In genomic region chr10:63464402-63465292, GRCh38 we compare ENCODE assay signal across 8 cellular contexts. TPM values are rescaled to one million over a fixed set of nuclear protein-coding genes. Genes with fewer than 3 reads are reported as not detected.
A peak's percentile ranks its signal among the peaks of the same experiment; 100 is the strongest.
DNase-seq lines count a peak whose midpoint lies in the region; ATAC-seq and TF ChIP-seq lines count a peak whose summit lies in the region.

No MANE protein-coding gene starts in this region.

- WGBS in lung, 2 donors: 9 to 11% methylated on average over 34 to 35 of the region's 35 CpGs

- POLR2A ChIA-PET in AG04450 (lab: Yijun Ruan, JAX) (interaction anchor here (1.0 to 1.2 kb wide), 3 partner anchors 57 to 195 kb away, joined by 3 to 4 read pairs (median 4); no protein-coding TSS in a partner anchor), Panc1 (lab: Charles Lee) (interaction anchor here (0.6 to 0.7 kb wide), 4 partner anchors 11 to 255 kb away, joined by 3 to 10 read pairs (median 4); no protein-coding TSS in a partner anchor)

- intact Hi-C loops in Panc1 (cut with micrococcal nuclease; ENCODE audit: unreplicated experiment): loop anchor here (5.0 to 10.0 kb wide), 4 partner anchors 58 to 250 kb away; partner anchors contain the start of gene REEP3
- intact Hi-C loops in colonic mucosa (cut with DNase I): loop anchor here (5.0 kb wide), 1 partner anchor 58 kb away; the partner anchor contains the start of gene REEP3
- intact Hi-C loops in upper lobe of right lung (cut with DNase I): no loop called here

- H3K27ac ChIP-seq in AG04450 (ENCODE audit: low read depth, low read length): no peak overlapping the region
- H3K27ac ChIP-seq in Panc1 (ENCODE audit: low read length): peak overlapping the region; percentile 94
- peak overlapping the region; percentile 76 for H3K27ac ChIP-seq in colonic mucosa
- H3K27ac ChIP-seq in lung (ENCODE audit: low read depth in 1 of 2, low read length in 1 of 2): peak overlapping the region; percentile 95 to 99
- H3K27ac ChIP-seq in upper lobe of right lung: peak overlapping the region; percentile 87

- no peak for DNase-seq in AG04450 (ENCODE audit: low read depth, low spot score)
- DNase-seq in Panc1 (ENCODE audit: low read depth, low spot score): no peak
- DNase-seq in colonic mucosa: no peak
- DNase-seq in lung (ENCODE audit: low spot score): no peak
- no peak for DNase-seq in upper lobe of right lung
- DNase-seq in DMS153 treated with DMSO at 0.1 percent for 48 hours (lab: John Stamatoyannopoulos, UW; ENCODE audit: unreplicated experiment): no peak

- no peak for TF ChIP-seq CTCF in AG04450 (IDR thresholded peaks at IDR 0.05; ENCODE audit: low read depth, low read length)
- no peak for TF ChIP-seq CTCF in Panc1 (IDR thresholded peaks at IDR 0.05)
- TF ChIP-seq CTCF in colonic mucosa (IDR thresholded peaks at IDR 0.05): no peak
- TF ChIP-seq CTCF in lung (IDR thresholded peaks at IDR 0.05; ENCODE audit: control extremely low read depth, extremely low read depth): no peak
- no peak for TF ChIP-seq CTCF in upper lobe of right lung (IDR thresholded peaks at IDR 0.05)

- H3K4me3 ChIP-seq in AG04450 (ENCODE audit: low read depth, low read length) (peak overlapping the region; percentile 83), Panc1 (ENCODE audit: low read depth in 2 of 2, low read length in 2 of 2) (peak overlapping the region; percentile 78 to 81), colonic mucosa (peak overlapping the region; percentile 71), lung (peak overlapping the region; percentile 98), upper lobe of right lung (peak overlapping the region; percentile 82)

- peak overlapping the region; percentile 78 to 93 for H3K9ac ChIP-seq in colonic mucosa (ENCODE audit: low read depth in 2 of 2, low read length in 2 of 2)

- BruUV-seq in Panc1 (replicated peaks; lab: Mats Ljungman, UMichigan): TSS peak; percentile 57

- CTCF ChIA-PET in AG04450 (lab: Charles Lee) (interaction anchor here (1.4 to 1.8 kb wide), 2 partner anchors 165 to 255 kb away, joined by 5 to 8 read pairs; no protein-coding TSS in a partner anchor), Panc1 (lab: Charles Lee) (no interaction called here)

- H3K4me1 ChIP-seq in Panc1 (ENCODE audit: control insufficient read depth, insufficient read depth, low read length) (peaks cover 32% of the 10 kb centered on the region), colonic mucosa (no peaks in the 10 kb centered on the region), lung (ENCODE audit: control insufficient read depth in 2 of 2, insufficient read depth in 2 of 2, low read length in 2 of 2) (peaks cover 3 to 9% of the 10 kb centered on the region in 2 donors), upper lobe of right lung (peaks cover 8% of the 10 kb centered on the region)

- H3K9me3 ChIP-seq in AG04450 (ENCODE audit: control insufficient read depth, insufficient read depth, low read length): no peaks in the 10 kb centered on the region
- no peaks in the 10 kb centered on the region for H3K9me3 ChIP-seq in Panc1 (ENCODE audit: control insufficient read depth, insufficient read depth, low read depth, low read length)
- H3K9me3 ChIP-seq in colonic mucosa: no peaks in the 10 kb centered on the region
- no peaks in the 10 kb centered on the region for H3K9me3 ChIP-seq in lung (ENCODE audit: control insufficient read depth in 2 of 2, insufficient read depth in 1 of 2, low read length in 1 of 2)
- no peaks in the 10 kb centered on the region for H3K9me3 ChIP-seq in upper lobe of right lung

- H3K36me3 ChIP-seq in Panc1 (ENCODE audit: control insufficient read depth, insufficient read depth, low read length) (no peaks in the 10 kb centered on the region), colonic mucosa (no peaks in the 10 kb centered on the region), lung (ENCODE audit: control insufficient read depth in 2 of 2, insufficient read depth in 2 of 2, low read length in 2 of 2) (no peaks in the 10 kb centered on the region), upper lobe of right lung (no peaks in the 10 kb centered on the region)

- H3K27me3 ChIP-seq in AG04450 (ENCODE audit: control insufficient read depth, insufficient read depth, low read length) (no peaks in the 10 kb centered on the region), Panc1 (ENCODE audit: control insufficient read depth, insufficient read depth, low read length) (no peaks in the 10 kb centered on the region), colonic mucosa (no peaks in the 10 kb centered on the region), lung (ENCODE audit: control insufficient read depth, insufficient read depth) (no peaks in the 10 kb centered on the region), upper lobe of right lung (no peaks in the 10 kb centered on the region)

- ATAC-seq in GM18873 (IDR thresholded peaks at IDR 0.05; ENCODE audit: low FRiP score, unreplicated experiment) (peak; percentile 35), HG03095 (IDR thresholded peaks at IDR 0.05; ENCODE audit: unreplicated experiment) (peak; percentile 54), Panc1 (peak; percentile 74), lung (ENCODE audit: insufficient read depth, low FRiP score) (peak; percentile 69), upper lobe of right lung (peak; percentile 67)

- in situ Hi-C loops in Panc1 (cut with HindIII; ENCODE audit: low pct_unique_long_range_greater_than_20kb, low sequenced_read_pairs): no loop called here

RNA-seq across cellular contexts. Expression of gene JMJD1C, which starts 1.1 kb away (rescaled TPM):
- 36.8 and 45.0 TPM in 2 replicates for polyA plus RNA-seq in AG04450 (2011; rRNA removed)
- 55.3 and 87.4 TPM in 2 replicates for polyA minus RNA-seq in AG04450 (2011; rRNA and poly(A)+ RNA removed)
- 88.3 TPM for total RNA-seq in Panc1 (2021; ENCODE audit: unreplicated experiment)
- polyA plus RNA-seq in Panc1 (2012; ENCODE audit: insufficient read length): 28.9 TPM
- 10 to 100 TPM; 37.7 to 72.2 TPM for total RNA-seq in colonic mucosa
- 100 to 1,000 TPM in 1 of 2 donors, 10 to 100 TPM in 1; 74.0 to 233 TPM for total RNA-seq in lung
- polyA plus RNA-seq in lung: 10 to 100 TPM; 30.5 to 68.3 TPM
- 84.2 TPM for total RNA-seq in upper lobe of right lung

RNA-seq across cellular contexts. Expression of gene REEP3, which starts 56.6 kb away (rescaled TPM):
- polyA plus RNA-seq in AG04450 (2011; rRNA removed) (26.6 and 36.5 TPM in 2 replicates), lung (10 to 100 TPM; 11.5 to 14.2 TPM)
- polyA minus RNA-seq in AG04450 (2011; rRNA and poly(A)+ RNA removed): 11.9 and 21.2 TPM in 2 replicates
- total RNA-seq in Panc1 (2021; ENCODE audit: unreplicated experiment) (135 TPM), colonic mucosa (10 to 100 TPM; 33.1 to 66.0 TPM), lung (10 to 100 TPM; 34.7 to 45.9 TPM), upper lobe of right lung (57.1 TPM)
- 42.3 TPM for polyA plus RNA-seq in Panc1 (2012; ENCODE audit: insufficient read length)
